In genomic region chr9:77457916-77458592, GRCh38 we compare ENCODE assay signal across 8 cellular contexts.
DNase-seq lines count a peak whose midpoint lies in the region; ATAC-seq and TF ChIP-seq lines count a peak whose summit lies in the region.

No MANE protein-coding gene starts in this region.

- peak; percentile 80 for TF ChIP-seq CTCF in GM10266 (IDR thresholded peaks at IDR 0.05; ENCODE audit: control insufficient read depth, insufficient read depth, low read depth, missing control alignments)

- H3K4me1 Mint-ChIP-seq in activated naive CD4-positive, alpha-beta T cell treated with anti-CD3 and anti-CD28 coated beads for 36 hours (ENCODE audit: low read depth): peaks cover 24% of the 10 kb centered on the region

- ATAC-seq in Right ventricle myocardium superior (ENCODE audit: poor library complexity): peak; percentile 96

- H3K4me3 Mint-ChIP-seq in activated naive CD4-positive, alpha-beta T cell treated with anti-CD3 and anti-CD28 coated beads for 36 hours: no peak overlapping the region

- no peaks in the 10 kb centered on the region for H3K27me3 Mint-ChIP-seq in activated naive CD4-positive, alpha-beta T cell treated with anti-CD3 and anti-CD28 coated beads for 36 hours (ENCODE audit: low read depth)

- peak; percentile 72 for DNase-seq in GM10266 (ENCODE audit: extremely low spot score)
- peak; percentile 66 for DNase-seq in H4 (ENCODE audit: low spot score)
- peak; percentile 60 for DNase-seq in LHCN-M2 (ENCODE audit: low read depth)
- peak; percentile 81 for DNase-seq in SK-MEL-5 (ENCODE audit: low read depth, low spot score)
- peak; percentile 79 for DNase-seq in activated naive CD4-positive, alpha-beta T cell treated with anti-CD3 and anti-CD28 coated beads for 36 hours
- DNase-seq in Right ventricle myocardium superior: peak; percentile 51
- DNase-seq in renal cortical epithelial cell (ENCODE audit: low read depth): peak; percentile 57
- DNase-seq in cerebellar nuclear complex (lab: John Stamatoyannopoulos, UW): no peak

- CTCF ChIA-PET in activated naive CD4-positive, alpha-beta T cell treated with anti-CD3 and anti-CD28 coated beads for 36 hours (lab: Charles Lee): interaction anchor here (0.6 to 7.7 kb wide), 35 partner anchors 10 to 661 kb away, joined by 3 to 84 read pairs (median 5); no protein-coding TSS in a partner anchor

- H3K27ac Mint-ChIP-seq in activated naive CD4-positive, alpha-beta T cell treated with anti-CD3 and anti-CD28 coated beads for 36 hours: no peak overlapping the region

- H3K9me3 Mint-ChIP-seq in activated naive CD4-positive, alpha-beta T cell treated with anti-CD3 and anti-CD28 coated beads for 36 hours: no peaks in the 10 kb centered on the region

- in situ Hi-C loops in SK-MEL-5 (cut with HindIII; ENCODE audit: low pct_unique_long_range_greater_than_20kb, low sequenced_read_pairs): loop anchor here (10.0 kb wide), 1 partner anchor 287 kb away; no protein-coding TSS in a partner anchor

- H3K36me3 Mint-ChIP-seq in activated naive CD4-positive, alpha-beta T cell treated with anti-CD3 and anti-CD28 coated beads for 36 hours (ENCODE audit: low read depth): no peaks in the 10 kb centered on the region

- intact Hi-C loops in activated naive CD4-positive, alpha-beta T cell treated with anti-CD3 and anti-CD28 coated beads for 36 hours (cut with micrococcal nuclease): loop anchor here (1.0 to 10.0 kb wide), 9 partner anchors 18 to 1063 kb away; partner anchors contain the start of gene RFK
- intact Hi-C loops in Right ventricle myocardium superior (cut with DNase I): no loop called here

Comparison
In these comparisons a context has a peak if more than half of its experiments do, and no peak if none do; other contexts are left out.
1. DNase-seq: peak in GM10266 (single experiment), H4 (single experiment), LHCN-M2 (single experiment), SK-MEL-5 (single experiment), activated naive CD4-positive, alpha-beta T cell treated with anti-CD3 and anti-CD28 coated beads for 36 hours (single experiment), Right ventricle myocardium superior (single experiment) and renal cortical epithelial cell (single experiment); none in cerebellar nuclear complex (0 of 2).